Comparison of ENCODE assay signal across 8 cellular contexts in genomic region chr12:6866920-6867406, GRCh38. TPM values are rescaled to one million over a fixed set of nuclear protein-coding genes. Genes with fewer than 3 reads are reported as not detected.
DNase-seq lines count a peak whose midpoint lies in the region; ATAC-seq and TF ChIP-seq lines count a peak whose summit lies in the region.

No MANE protein-coding gene starts in this region.

- H3K36me3 Mint-ChIP-seq in central memory CD8-positive, alpha-beta T cell (ENCODE audit: insufficient read depth), result peaks cover 31% of the 10 kb centered on the region
- peaks cover 45% of the 10 kb centered on the region for H3K36me3 Mint-ChIP-seq in type B pancreatic cell

- H3K27ac Mint-ChIP-seq in central memory CD8-positive, alpha-beta T cell (ENCODE audit: low read depth), result peak overlapping the region; percentile 84
- H3K27ac Mint-ChIP-seq in type B pancreatic cell, result peak overlapping the region; percentile 96

- CTCF ChIA-PET in BJ (lab: Yijun Ruan, JAX), result interaction anchor here (0.9 to 9.7 kb wide), 5 partner anchors 13 to 58 kb away, joined by 3 to 112 read pairs (median 9); partner anchors contain the start of genes CDCA3, ENO2 and USP5

- no peaks in the 10 kb centered on the region for H3K9me3 ChIP-seq in KOPT-K1 (ENCODE audit: insufficient read depth, low read length, poor library complexity, severe bottlenecking)

- peak overlapping the region; percentile 98 for H3K4me3 ChIP-seq in BJ (ENCODE audit: low read depth, low read length)

- TF ChIP-seq CTCF in BJ (IDR thresholded peaks at IDR 0.05; ENCODE audit: insufficient read depth, low read depth, low read length) (no peak), type B pancreatic cell (conservative IDR thresholded peaks at IDR 0.05) (no peak)

- peak overlapping the region; percentile 95 for H3K27ac ChIP-seq in KOPT-K1 (ENCODE audit: low read depth, low read length, poor library complexity, severe bottlenecking)

- peaks cover 38% of the 10 kb centered on the region for H3K4me1 Mint-ChIP-seq in central memory CD8-positive, alpha-beta T cell
- peaks cover 23% of the 10 kb centered on the region for H3K4me1 Mint-ChIP-seq in type B pancreatic cell (ENCODE audit: unreplicated experiment)

- H3K36me3 ChIP-seq in BJ (ENCODE audit: control insufficient read depth, insufficient read depth, low read length) (peaks cover 38% of the 10 kb centered on the region), KOPT-K1 (ENCODE audit: insufficient read depth, low read length) (peaks cover 77% of the 10 kb centered on the region)

- H3K4me3 Mint-ChIP-seq in central memory CD8-positive, alpha-beta T cell, result peak overlapping the region; percentile 84
- peak overlapping the region; percentile 97 for H3K4me3 Mint-ChIP-seq in type B pancreatic cell

- DNase-seq in BJ (ENCODE audit: low read depth) (no peak), medulla oblongata (ENCODE audit: extremely low spot score) (peak; percentile 54), type B pancreatic cell (ENCODE audit: extremely low spot score, unreplicated experiment) (no peak), NCI-H128 (lab: John Stamatoyannopoulos, UW; ENCODE audit: unreplicated experiment) (no peak)
- DNase-seq in central memory CD8-positive, alpha-beta T cell (ENCODE audit: low spot score in 2 of 2), result no peak

- no peaks in the 10 kb centered on the region for H3K9me3 Mint-ChIP-seq in central memory CD8-positive, alpha-beta T cell
- H3K9me3 Mint-ChIP-seq in type B pancreatic cell, result no peaks in the 10 kb centered on the region

- H3K27me3 Mint-ChIP-seq in central memory CD8-positive, alpha-beta T cell, result no peaks in the 10 kb centered on the region
- no peaks in the 10 kb centered on the region for H3K27me3 Mint-ChIP-seq in type B pancreatic cell

- no peaks in the 10 kb centered on the region for H3K27me3 ChIP-seq in BJ (ENCODE audit: control insufficient read depth, insufficient read depth, low read length)

- POLR2A ChIA-PET in BJ (lab: Charles Lee), result interaction anchor here (0.6 to 4.7 kb wide), 4 partner anchors 15 to 333 kb away, joined by 5 to 34 read pairs (median 8); partner anchors contain the start of genes CDCA3, GAPDH and USP5

- peak; percentile 6 for ATAC-seq in GM19395 (IDR thresholded peaks at IDR 0.05; ENCODE audit: unreplicated experiment)
- ATAC-seq in central memory CD8-positive, alpha-beta T cell (replicated peaks; ENCODE audit: extremely low read depth, poor library complexity, severe bottlenecking), result peak; percentile 4
- no peak for ATAC-seq in HG02870 (IDR thresholded peaks at IDR 0.05; ENCODE audit: unreplicated experiment)

RNA-seq across cellular contexts. Expression of gene TPI1, which starts 0.4 kb away (rescaled TPM):
- 2,446 and 2,656 TPM in 2 replicates for polyA plus RNA-seq in BJ (2011; rRNA removed)
- 955 and 1,949 TPM in 2 replicates for polyA minus RNA-seq in BJ (2011; rRNA and poly(A)+ RNA removed)
- total RNA-seq in type B pancreatic cell (ENCODE audit: low replicate concordance), result 565 and 954 TPM in 2 replicates

RNA-seq across cellular contexts. Expression of gene SPSB2, which starts 6.1 kb away (rescaled TPM):
- 5.0 and 7.3 TPM in 2 replicates for polyA plus RNA-seq in BJ (2011; rRNA removed)
- 2.6 and 3.0 TPM in 2 replicates for polyA minus RNA-seq in BJ (2011; rRNA and poly(A)+ RNA removed)
- total RNA-seq in type B pancreatic cell (ENCODE audit: low replicate concordance), result 6.5 and 13.9 TPM in 2 replicates

RNA-seq across cellular contexts. Expression of gene USP5, which starts 15.0 kb away (rescaled TPM):
- 52.9 and 90.0 TPM in 2 replicates for polyA plus RNA-seq in BJ (2011; rRNA removed)
- 79.9 and 113 TPM in 2 replicates for polyA minus RNA-seq in BJ (2011; rRNA and poly(A)+ RNA removed)
- total RNA-seq in type B pancreatic cell (ENCODE audit: low replicate concordance), result 121 and 198 TPM in 2 replicates

RNA-seq across cellular contexts. Expression of gene CDCA3, which starts 15.9 kb away (rescaled TPM):
- polyA plus RNA-seq in BJ (2011; rRNA removed), result 39.2 and 57.1 TPM in 2 replicates
- 16.6 and 20.1 TPM in 2 replicates for polyA minus RNA-seq in BJ (2011; rRNA and poly(A)+ RNA removed)
- total RNA-seq in type B pancreatic cell (ENCODE audit: low replicate concordance), result 31.7 and 33.5 TPM in 2 replicates

RNA-seq across cellular contexts. Expression of gene GNB3, which starts 26.2 kb away (rescaled TPM):
- 3.3 and 5.3 TPM in 2 replicates for polyA plus RNA-seq in BJ (2011; rRNA removed)
- polyA minus RNA-seq in BJ (2011; rRNA and poly(A)+ RNA removed), result 1.6 and 3.7 TPM in 2 replicates
- 6.3 and 25.2 TPM in 2 replicates for total RNA-seq in type B pancreatic cell (ENCODE audit: low replicate concordance)
